In the genomic region with DNA sequence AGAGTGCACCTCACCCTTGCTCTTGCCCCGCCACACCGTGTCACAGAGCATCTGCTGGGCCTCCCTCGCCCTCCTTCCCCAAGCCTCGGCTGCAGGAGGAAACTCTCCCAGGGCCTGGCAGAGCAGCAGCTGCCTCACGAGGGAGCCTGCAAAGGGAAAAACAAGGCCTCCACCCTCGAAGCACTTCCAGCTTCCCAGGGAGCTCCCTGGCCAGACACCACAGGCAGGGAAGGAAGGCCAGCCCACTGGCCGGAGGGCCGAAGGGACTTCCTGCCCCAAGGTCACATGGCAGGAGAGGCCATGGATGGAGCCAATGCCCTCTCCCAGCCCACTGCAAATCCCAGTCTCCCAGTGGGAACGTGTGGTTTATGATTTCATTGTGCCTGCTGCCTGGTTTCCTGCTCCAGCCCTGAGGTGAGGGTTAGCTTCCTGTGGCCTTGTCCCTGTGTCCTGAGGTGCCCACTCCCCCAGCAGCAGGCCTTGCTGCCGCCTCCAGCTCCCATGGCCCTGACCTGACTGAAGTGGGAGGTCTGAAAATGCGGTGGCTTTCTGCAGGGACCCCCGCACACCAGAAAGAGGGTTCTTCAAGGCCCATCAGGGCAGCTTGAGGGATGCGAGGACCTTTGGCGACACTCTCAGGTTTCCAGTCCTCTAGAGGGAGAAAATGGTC, we compare ENCODE assay signal across 9 cellular contexts.
DNase-seq lines count a peak whose midpoint lies in the region; ATAC-seq and TF ChIP-seq lines count a peak whose summit lies in the region.
"Had no signal": no experiment of that assay in that cellular context is flagged by ENCODE, and none has a peak within 500 bp of the region (broad histone marks: within the 10 kb centered on the region; RNA-seq: fewer than 3 reads in every experiment).

No MANE protein-coding gene starts in this region.

- H3K4me1 Mint-ChIP-seq in activated T-cell treated with anti-CD3 and anti-CD28 coated beads, Interleukin-2, amount 50 U/mL, for 24 hours (ENCODE audit: low read depth): peaks cover 76% of the 10 kb centered on the region

- ATAC-seq in HG02571 (IDR thresholded peaks at IDR 0.05; ENCODE audit: unreplicated experiment): no peak
- ATAC-seq: CD8-positive, alpha-beta T cell had no signal

- H3K27ac ChIP-seq in muscle layer of colon (ENCODE audit: low read depth, low read length) (peak overlapping the region; percentile 90), uterus (peak overlapping the region; percentile 77 to 86)

- peaks cover 84% of the 10 kb centered on the region for H3K4me1 ChIP-seq in muscle layer of colon (ENCODE audit: insufficient read depth, low read length)
- peaks cover 7 to 56% of the 10 kb centered on the region in 2 donors for H3K4me1 ChIP-seq in uterus

- H3K4me3 ChIP-seq in muscle layer of colon (ENCODE audit: low read depth in 1 of 2, low read length in 2 of 2): peak overlapping the region in 1 of 2 donors; percentile 8
- no peak overlapping the region for H3K4me3 ChIP-seq in uterus

- H3K9me3 Mint-ChIP-seq in activated T-cell treated with anti-CD3 and anti-CD28 coated beads, Interleukin-2, amount 50 U/mL, for 24 hours: no peaks in the 10 kb centered on the region
- H3K9me3 Mint-ChIP-seq: CD8-positive, alpha-beta T cell had no signal

- intact Hi-C loops in uterus (cut with DNase I; ENCODE audit: low total_unique reads): no loop called here

- H3K4me3 Mint-ChIP-seq in activated T-cell treated with anti-CD3 and anti-CD28 coated beads, Interleukin-2, amount 50 U/mL, for 24 hours: no peak overlapping the region
- H3K4me3 Mint-ChIP-seq: CD8-positive, alpha-beta T cell had no signal

- H3K27me3 Mint-ChIP-seq in activated T-cell treated with anti-CD3 and anti-CD28 coated beads, Interleukin-2, amount 50 U/mL, for 24 hours: no peaks in the 10 kb centered on the region

- no peak for TF ChIP-seq POLR2A in uterus (IDR thresholded peaks at IDR 0.05)

- H3K9ac ChIP-seq in muscle layer of colon (ENCODE audit: low read length): peak overlapping the region; percentile 61

- H3K9me3 ChIP-seq in muscle layer of colon (ENCODE audit: low read length): no peaks in the 10 kb centered on the region
- H3K9me3 ChIP-seq in uterus: no peaks in the 10 kb centered on the region

- no peak for DNase-seq in activated T-cell treated with anti-CD3 and anti-CD28 coated beads, Interleukin-2, amount 50 U/mL, for 24 hours
- DNase-seq in activated T-cell treated with anti-CD3 and anti-CD28 coated beads for 4 hours (no peak), dermis microvascular lymphatic vessel endothelial cell (ENCODE audit: low read depth in 2 of 2) (peak; percentile 70 to 74), uterus (peak; percentile 72 to 75), NCI-H1694 treated with DMSO at 0.1 percent for 48 hours (lab: John Stamatoyannopoulos, UW) (no peak), D341Med (ENCODE audit: low spot score) (no peak)
- DNase-seq: CD8-positive, alpha-beta T cell had no signal

- peaks cover 6% of the 10 kb centered on the region for H3K36me3 Mint-ChIP-seq in activated T-cell treated with anti-CD3 and anti-CD28 coated beads, Interleukin-2, amount 50 U/mL, for 24 hours (ENCODE audit: low read depth)
- H3K36me3 Mint-ChIP-seq: CD8-positive, alpha-beta T cell had no signal

- no peaks in the 10 kb centered on the region for H3K36me3 ChIP-seq in muscle layer of colon (ENCODE audit: insufficient read depth, low read length)
- H3K36me3 ChIP-seq in uterus: no peaks in the 10 kb centered on the region

- peak in 2 of 4 experiments; percentile 10 to 13 for TF ChIP-seq CTCF in uterus (IDR thresholded peaks at IDR 0.05)

- H3K27me3 ChIP-seq in muscle layer of colon (ENCODE audit: control insufficient read depth in 1 of 2, insufficient read depth in 2 of 2, low read length in 2 of 2) (no peaks in the 10 kb centered on the region), uterus (no peaks in the 10 kb centered on the region)

- peak overlapping the region; percentile 33 for H3K27ac Mint-ChIP-seq in activated T-cell treated with anti-CD3 and anti-CD28 coated beads, Interleukin-2, amount 50 U/mL, for 24 hours
- H3K27ac Mint-ChIP-seq: CD8-positive, alpha-beta T cell had no signal

Comparison
In these comparisons a context has a peak if more than half of its experiments do, and no peak if none do; other contexts are left out.
1. DNase-seq: peak in dermis microvascular lymphatic vessel endothelial cell (2 of 2) and uterus (2 of 2); none in activated T-cell treated with anti-CD3 and anti-CD28 coated beads, Interleukin-2, amount 50 U/mL, for 24 hours (single experiment), activated T-cell treated with anti-CD3 and anti-CD28 coated beads for 4 hours (single experiment), NCI-H1694 treated with DMSO at 0.1 percent for 48 hours (single experiment) and D341Med (single experiment).